Comparison of ENCODE assay signal across 21 cellular contexts in the genomic region with DNA sequence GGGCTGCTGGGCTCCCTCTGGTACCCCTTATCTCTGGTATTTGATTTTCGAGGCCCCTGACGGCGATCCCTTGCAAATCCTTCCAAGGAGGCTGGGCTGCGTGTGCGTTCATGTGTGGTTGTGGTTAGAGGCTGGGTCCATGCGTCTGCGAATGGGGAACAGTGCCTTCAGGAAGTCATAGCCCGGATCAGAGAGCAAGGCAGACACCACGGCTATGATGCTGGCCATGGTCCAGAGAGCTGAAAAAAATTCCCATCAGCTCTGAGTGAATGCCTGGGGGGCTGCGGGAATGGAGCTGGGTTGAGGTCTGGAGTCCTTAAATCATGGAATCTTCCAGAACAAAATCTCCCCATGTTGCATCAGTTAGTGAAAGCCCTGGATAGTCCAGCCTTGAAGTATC.
A peak's percentile ranks its signal among the peaks of the same experiment; 100 is the strongest.
DNase-seq lines count a peak whose midpoint lies in the region; ATAC-seq, FAIRE-seq and TF ChIP-seq lines count a peak whose summit lies in the region.
"Had no signal": no experiment of that assay in that cellular context is flagged by ENCODE, and none has a peak within 500 bp of the region (broad histone marks: within the 10 kb centered on the region; RNA-seq: fewer than 3 reads in every experiment).

No MANE protein-coding gene starts in this region.

- no peaks in the 10 kb centered on the region for H3K36me3 ChIP-seq in SK-N-SH (replicated peaks in 1 of 2; ENCODE audit: control insufficient read depth in 1 of 2, insufficient read depth in 2 of 2, low read length in 1 of 2)
- H3K36me3 ChIP-seq in kidney (ENCODE audit: control insufficient read depth in 1 of 2, insufficient read depth in 2 of 2, low read length in 2 of 2), result no peaks in the 10 kb centered on the region
- H3K36me3 ChIP-seq: pancreas had no signal

- no peak for TF ChIP-seq RAD21 in SK-N-SH (IDR thresholded peaks at IDR 0.05; ENCODE audit: low read length)

- TF ChIP-seq EP300 in SK-N-SH (IDR thresholded peaks at IDR 0.05; ENCODE audit: borderline replicate concordance in 1 of 2, low read depth in 1 of 2, low read length in 1 of 2), result no peak

- H3K4me1 ChIP-seq in SK-N-SH (ENCODE audit: control insufficient read depth in 1 of 2, insufficient read depth in 2 of 2, low read depth in 1 of 2, low read length in 1 of 2), result peaks cover 0 to 4% of the 10 kb centered on the region in 2 experiments; a peak in 1 of 4 replicates
- H3K4me1 ChIP-seq in kidney (ENCODE audit: control insufficient read depth in 1 of 2, insufficient read depth in 1 of 2, low read depth in 1 of 2, low read length in 2 of 2), result no peaks in the 10 kb centered on the region
- H3K4me1 ChIP-seq: body of pancreas, pancreas had no signal

- POLR2A ChIA-PET in SK-N-SH (lab: Yijun Ruan, JAX), result no interaction called here

- no peaks in the 10 kb centered on the region; the same call in 1 of the 2 replicates for H3K27me3 ChIP-seq in SK-N-SH (ENCODE audit: insufficient read depth)
- H3K27me3 ChIP-seq: body of pancreas, foreskin keratinocyte, pancreas had no signal

- ATAC-seq in SK-N-SH treated with all-trans-retinoic acid at 6 μM for 48 hours, result no peak
- ATAC-seq: activated CD4-positive, CD25-positive, alpha-beta regulatory T cell treated with anti-CD3 and anti-CD28 coated beads, Interleukin-2, amount 50 U/mL, for 24 hours; body of pancreas; foreskin keratinocyte; PC-3; T-helper 17 cell had no signal

- no peaks in the 10 kb centered on the region for H4K20me1 ChIP-seq in SK-N-SH (ENCODE audit: insufficient read depth)

- H3K9me3 ChIP-seq in SK-N-SH (no peaks in the 10 kb centered on the region), kidney (ENCODE audit: control insufficient read depth in 1 of 2, low read length in 2 of 2) (no peaks in the 10 kb centered on the region)
- H3K9me3 ChIP-seq: body of pancreas, pancreas had no signal

- H2AFZ ChIP-seq in SK-N-SH (ENCODE audit: low read depth), result no peak overlapping the region

- peak; percentile 30 for DNase-seq in SK-N-SH
- DNase-seq in chondrocyte (ENCODE audit: low spot score), result no peak
- no peak for DNase-seq in mesothelial cell of epicardium (ENCODE audit: low spot score in 2 of 2, unreplicated experiment in 2 of 2)
- DNase-seq in type B pancreatic cell (ENCODE audit: extremely low spot score, unreplicated experiment), result no peak
- DNase-seq in SHP77 treated with DMSO at 0.1 percent for 48 hours (lab: John Stamatoyannopoulos, UW), result no peak
- no peak for DNase-seq in kidney
- no peak for DNase-seq in epidermal melanocyte (ENCODE audit: insufficient read length, low spot score)
- DNase-seq: activated gamma-delta T cell treated with Interleukin-2 at 50 U/mL for 16 hours; effector memory CD4-positive, alpha-beta T cell; foreskin keratinocyte; NCI-H1436; NCI-H510A; pancreas; PC-3; T-helper 17 cell had no signal

- H3K27me3 Mint-ChIP-seq in chondrocyte (ENCODE audit: low read depth) (no peaks in the 10 kb centered on the region), mesothelial cell of epicardium (ENCODE audit: low read depth) (no peaks in the 10 kb centered on the region), type B pancreatic cell (peaks cover 21% of the 10 kb centered on the region)

- H3K9me2 ChIP-seq in SK-N-SH, result no peaks in the 10 kb centered on the region

- H3K4me1 Mint-ChIP-seq in chondrocyte (ENCODE audit: low read depth), result peaks cover 53% of the 10 kb centered on the region
- H3K4me1 Mint-ChIP-seq in mesothelial cell of epicardium, result peaks cover 69% of the 10 kb centered on the region
- peaks cover 62% of the 10 kb centered on the region for H3K4me1 Mint-ChIP-seq in type B pancreatic cell (ENCODE audit: unreplicated experiment)
- H3K4me1 Mint-ChIP-seq: memory B cell, T-helper 17 cell had no signal

- intact Hi-C loops in kidney (cut with DNase I), result no loop called here

- no peak overlapping the region for H3K4me3 ChIP-seq in SK-N-SH (ENCODE audit: low read depth in 2 of 2, low read length in 1 of 2)
- H3K4me3 ChIP-seq in kidney (ENCODE audit: low read length in 2 of 2), result no peak overlapping the region
- H3K4me3 ChIP-seq: body of pancreas, pancreas had no signal

- no peak for TF ChIP-seq CTCF in SK-N-SH (IDR thresholded peaks at IDR 0.05)
- no peak for TF ChIP-seq CTCF in chondrocyte (IDR thresholded peaks at IDR 0.05)
- TF ChIP-seq CTCF in mesothelial cell of epicardium (IDR thresholded peaks at IDR 0.05; ENCODE audit: unreplicated experiment), result no peak
- no peak for TF ChIP-seq CTCF in type B pancreatic cell (conservative IDR thresholded peaks at IDR 0.05)
- TF ChIP-seq CTCF in kidney (IDR thresholded peaks at IDR 0.05; ENCODE audit: borderline replicate concordance, extremely low read depth, insufficient read depth), result no peak

- H3K27ac Mint-ChIP-seq in chondrocyte (ENCODE audit: unreplicated experiment) (peak overlapping the region; percentile 61), mesothelial cell of epicardium (peak overlapping the region; percentile 75), type B pancreatic cell (peak overlapping the region; percentile 60)
- H3K27ac Mint-ChIP-seq: memory B cell, T-helper 17 cell had no signal

- FAIRE-seq in kidney (lab: Jason Lieb, UNC), result no peak
- FAIRE-seq: A204.1, pancreas had no signal

- no peaks in the 10 kb centered on the region for H3F3A ChIP-seq in SK-N-SH (replicated peaks; ENCODE audit: insufficient read depth)

- H3K27ac ChIP-seq in SK-N-SH (ENCODE audit: low read depth in 2 of 2, low read length in 1 of 2) (no peak overlapping the region), kidney (ENCODE audit: low read depth in 2 of 2, low read length in 2 of 2) (no peak overlapping the region)
- H3K27ac ChIP-seq: body of pancreas, foreskin keratinocyte, KMS-11, pancreas had no signal

- H3K9ac ChIP-seq in SK-N-SH (no peak overlapping the region), kidney (ENCODE audit: low read length in 2 of 2) (no peak overlapping the region)
- H3K9ac ChIP-seq: KMS-11 had no signal

- no peaks in the 10 kb centered on the region for H3K79me2 ChIP-seq in SK-N-SH (ENCODE audit: insufficient read depth)

- WGBS in SK-N-SH (ENCODE audit: low lambda C conversion rate), result 29% methylated on average over 10 of the region's 10 CpGs

- no peaks in the 10 kb centered on the region for H3K36me3 Mint-ChIP-seq in chondrocyte (ENCODE audit: low read depth)
- H3K36me3 Mint-ChIP-seq in mesothelial cell of epicardium, result no peaks in the 10 kb centered on the region
- H3K36me3 Mint-ChIP-seq in type B pancreatic cell, result no peaks in the 10 kb centered on the region
- H3K36me3 Mint-ChIP-seq: memory B cell had no signal

- H3K4me2 ChIP-seq in SK-N-SH, result no peak overlapping the region
- H3K4me2 ChIP-seq: KMS-11 had no signal

- H3K4me3 Mint-ChIP-seq in chondrocyte (ENCODE audit: unreplicated experiment) (no peak overlapping the region), mesothelial cell of epicardium (peak overlapping the region; percentile 24), type B pancreatic cell (peak overlapping the region; percentile 56)
- H3K4me3 Mint-ChIP-seq: memory B cell, T-helper 17 cell had no signal

- CTCF ChIA-PET in SK-N-SH (lab: Yijun Ruan, JAX), result no interaction called here

- H3K9me3 Mint-ChIP-seq in chondrocyte (ENCODE audit: low read depth) (no peaks in the 10 kb centered on the region), mesothelial cell of epicardium (no peaks in the 10 kb centered on the region), type B pancreatic cell (no peaks in the 10 kb centered on the region)
- H3K9me3 Mint-ChIP-seq: memory B cell had no signal

TF ChIP-seq in SK-N-SH, 30 proteins besides CTCF, POLR2A, EP300 and RAD21:
- TF ChIP-seq NRF1 (IDR thresholded peaks at IDR 0.05; ENCODE audit: low read depth, low read length) (no peak), RCOR1 (IDR thresholded peaks at IDR 0.05; ENCODE audit: low read length) (no peak), NFIC (IDR thresholded peaks at IDR 0.05; ENCODE audit: borderline replicate concordance) (no peak)
- TF ChIP-seq, protein P1, sequence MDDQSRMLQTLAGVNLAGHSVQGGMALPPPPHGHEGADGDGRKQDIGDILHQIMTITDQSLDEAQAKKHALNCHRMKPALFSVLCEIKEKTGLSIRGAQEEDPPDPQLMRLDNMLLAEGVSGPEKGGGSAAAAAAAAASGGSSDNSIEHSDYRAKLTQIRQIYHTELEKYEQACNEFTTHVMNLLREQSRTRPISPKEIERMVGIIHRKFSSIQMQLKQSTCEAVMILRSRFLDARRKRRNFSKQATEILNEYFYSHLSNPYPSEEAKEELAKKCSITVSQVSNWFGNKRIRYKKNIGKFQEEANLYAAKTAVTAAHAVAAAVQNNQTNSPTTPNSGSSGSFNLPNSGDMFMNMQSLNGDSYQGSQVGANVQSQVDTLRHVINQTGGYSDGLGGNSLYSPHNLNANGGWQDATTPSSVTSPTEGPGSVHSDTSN (IDR thresholded peaks at IDR 0.05), result no peak

TF ChIP-seq in SK-N-SH treated with all-trans-retinoic acid at 6 μM for 48 hours, 23 proteins besides CTCF, POLR2A, EP300 and RAD21 (continues in another document):
- no peak for TF ChIP-seq ZC3H10 (CRISPR knock-in tag; IDR thresholded peaks at IDR 0.05)
- TF ChIP-seq, protein P2, sequence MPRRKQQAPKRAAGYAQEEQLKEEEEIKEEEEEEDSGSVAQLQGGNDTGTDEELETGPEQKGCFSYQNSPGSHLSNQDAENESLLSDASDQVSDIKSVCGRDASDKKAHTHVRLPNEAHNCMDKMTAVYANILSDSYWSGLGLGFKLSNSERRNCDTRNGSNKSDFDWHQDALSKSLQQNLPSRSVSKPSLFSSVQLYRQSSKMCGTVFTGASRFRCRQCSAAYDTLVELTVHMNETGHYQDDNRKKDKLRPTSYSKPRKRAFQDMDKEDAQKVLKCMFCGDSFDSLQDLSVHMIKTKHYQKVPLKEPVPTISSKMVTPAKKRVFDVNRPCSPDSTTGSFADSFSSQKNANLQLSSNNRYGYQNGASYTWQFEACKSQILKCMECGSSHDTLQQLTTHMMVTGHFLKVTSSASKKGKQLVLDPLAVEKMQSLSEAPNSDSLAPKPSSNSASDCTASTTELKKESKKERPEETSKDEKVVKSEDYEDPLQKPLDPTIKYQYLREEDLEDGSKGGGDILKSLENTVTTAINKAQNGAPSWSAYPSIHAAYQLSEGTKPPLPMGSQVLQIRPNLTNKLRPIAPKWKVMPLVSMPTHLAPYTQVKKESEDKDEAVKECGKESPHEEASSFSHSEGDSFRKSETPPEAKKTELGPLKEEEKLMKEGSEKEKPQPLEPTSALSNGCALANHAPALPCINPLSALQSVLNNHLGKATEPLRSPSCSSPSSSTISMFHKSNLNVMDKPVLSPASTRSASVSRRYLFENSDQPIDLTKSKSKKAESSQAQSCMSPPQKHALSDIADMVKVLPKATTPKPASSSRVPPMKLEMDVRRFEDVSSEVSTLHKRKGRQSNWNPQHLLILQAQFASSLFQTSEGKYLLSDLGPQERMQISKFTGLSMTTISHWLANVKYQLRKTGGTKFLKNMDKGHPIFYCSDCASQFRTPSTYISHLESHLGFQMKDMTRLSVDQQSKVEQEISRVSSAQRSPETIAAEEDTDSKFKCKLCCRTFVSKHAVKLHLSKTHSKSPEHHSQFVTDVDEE (CRISPR knock-in tag; IDR thresholded peaks at IDR 0.05), result no peak
